In the genomic region with DNA sequence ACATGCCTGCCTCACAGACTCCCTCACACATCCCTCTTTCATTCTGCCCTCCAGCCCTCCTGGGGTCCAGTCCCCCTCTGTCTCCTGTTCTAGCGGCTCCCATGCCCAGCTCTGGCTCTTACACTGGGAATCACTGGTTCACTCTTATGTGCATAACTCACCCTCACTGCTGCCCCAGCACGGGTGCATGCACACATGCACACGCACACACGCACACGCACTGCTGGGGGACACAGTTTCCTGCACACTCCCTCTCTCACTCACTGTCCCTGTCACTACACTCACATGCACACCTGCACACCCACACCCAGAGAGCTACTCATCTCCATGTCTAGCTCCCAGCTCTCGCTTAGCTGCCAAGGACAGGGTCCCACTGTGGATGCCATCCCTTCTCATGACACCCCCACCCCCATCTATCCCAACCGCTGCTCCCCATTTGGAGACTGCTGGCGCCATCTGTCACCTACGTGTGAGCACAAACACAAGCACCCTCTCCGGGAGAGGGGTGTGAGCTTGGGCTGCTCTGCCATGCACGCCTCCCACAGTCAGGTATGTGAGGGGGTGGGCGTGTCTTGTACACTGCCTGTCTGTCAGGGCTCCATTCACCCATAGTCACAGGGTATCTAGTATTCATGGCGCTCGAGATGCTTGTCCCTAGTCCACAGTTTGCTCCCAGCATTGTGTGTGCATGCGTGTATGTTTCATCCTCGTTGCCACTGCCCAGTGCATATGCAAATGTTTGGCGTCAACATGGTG, we compare ENCODE assay signal across 23 cellular contexts. TPM values are rescaled to one million over a fixed set of nuclear protein-coding genes. Genes with fewer than 3 reads are reported as not detected.
DNase-seq lines count a peak whose midpoint lies in the region; TF ChIP-seq lines count a peak whose summit lies in the region.
"Had no signal": no experiment of that assay in that cellular context is flagged by ENCODE, and none has a peak within 500 bp of the region (broad histone marks: within the 10 kb centered on the region; RNA-seq: fewer than 3 reads in every experiment).

No MANE protein-coding gene starts in this region.

- H3K4me2 ChIP-seq in GM23248 (ENCODE audit: unreplicated experiment): no peak overlapping the region

- no peak overlapping the region for H3K27ac ChIP-seq in HEK293 (ENCODE audit: extremely low read depth, low read depth, low read length)
- no peak overlapping the region for H3K27ac ChIP-seq in GM23248
- H3K27ac ChIP-seq: 22Rv1 had no signal

- no peaks in the 10 kb centered on the region for H3K79me2 ChIP-seq in GM23248 (ENCODE audit: insufficient read depth)

- H3K36me3 Mint-ChIP-seq in brain (no peaks in the 10 kb centered on the region), nephron progenitor cell (ENCODE audit: low read depth) (no peaks in the 10 kb centered on the region)

- no peak for TF ChIP-seq CTCF in HEK293 (tag by site-specific recombination; IDR thresholded peaks at IDR 0.05)
- TF ChIP-seq CTCF in brain (conservative IDR thresholded peaks at IDR 0.05): no peak
- TF ChIP-seq CTCF in nephron progenitor cell (IDR thresholded peaks at IDR 0.05): no peak

- H3K4me1 Mint-ChIP-seq in brain (peaks cover 97% of the 10 kb centered on the region), nephron progenitor cell (peaks cover 86% of the 10 kb centered on the region)

- no peaks in the 10 kb centered on the region for H3F3A ChIP-seq in GM23248 (ENCODE audit: insufficient read depth)

- H4K20me1 ChIP-seq in GM23248 (ENCODE audit: insufficient read depth): no peaks in the 10 kb centered on the region

- peaks cover 4% of the 10 kb centered on the region for H3K27me3 Mint-ChIP-seq in brain
- peaks cover 70% of the 10 kb centered on the region for H3K27me3 Mint-ChIP-seq in nephron progenitor cell (ENCODE audit: low read depth, poor library complexity)

- WGBS in GM23248 (ENCODE audit: low coverage in 1 of 2, low lambda C conversion rate in 2 of 2, missing lambda C conversion rate in 2 of 2), 2 experiments: 77% methylated on average over 17 of the region's 17 CpGs

- H3K27ac Mint-ChIP-seq in brain (peak overlapping the region; percentile 56 to 91 (median 82)), nephron progenitor cell (no peak overlapping the region)

- CTCF ChIA-PET in HEK293 (lab: Yijun Ruan, JAX): interaction anchor here (0.6 to 9.5 kb wide), 4 partner anchors 14 to 114 kb away, joined by 3 to 150 read pairs (median 4); a partner anchor contains a TSS

- H3K9me3 Mint-ChIP-seq in brain (no peaks in the 10 kb centered on the region), nephron progenitor cell (no peaks in the 10 kb centered on the region)

- POLR2A ChIA-PET in HEK293 (lab: Yijun Ruan, JAX): interaction anchor here (1.0 to 2.4 kb wide), 2 partner anchors 11 to 18 kb away, joined by 3 to 8 read pairs; a partner anchor contains a TSS

- no peaks in the 10 kb centered on the region for H3K9me3 ChIP-seq in HEK293 (ENCODE audit: control insufficient read depth, insufficient read depth, low read depth, low read length)
- H3K9me3 ChIP-seq in GM23248 (ENCODE audit: low read depth): no peaks in the 10 kb centered on the region

- H3K27me3 ChIP-seq in GM23248 (replicated peaks; ENCODE audit: insufficient read depth): peaks cover 17% of the 10 kb centered on the region

- H3K4me3 ChIP-seq in HEK293 (ENCODE audit: low read depth, low read length) (no peak overlapping the region), GM23248 (no peak overlapping the region)

- no peaks in the 10 kb centered on the region for H3K9me2 ChIP-seq in GM23248 (ENCODE audit: insufficient read depth)

- peak; percentile 49 for DNase-seq in DMS 273 (lab: John Stamatoyannopoulos, UW; ENCODE audit: unreplicated experiment)
- DNase-seq in DMS 273 treated with DMSO at 0.1 percent for 48 hours (lab: John Stamatoyannopoulos, UW): no peak
- no peak for DNase-seq in nephron progenitor cell
- no peak for DNase-seq in NCI-H2196 treated with DMSO at 0.1 percent for 48 hours (lab: John Stamatoyannopoulos, UW; ENCODE audit: unreplicated experiment)
- no peak for DNase-seq in NCI-H2196 (lab: John Stamatoyannopoulos, UW; ENCODE audit: unreplicated experiment)
- DNase-seq in GM23248: no peak
- DNase-seq: C1 segment of cervical spinal cord; DMS153; EL; H7; IMR-90; Kasumi-1; MM.1S; NCI-H1092 treated with DMSO at 0.1 percent for 48 hours; NCI-H187; NCI-H2227 treated with DMSO at 0.1 percent for 48 hours; NK-92 treated with Interleukin-12 subunit alpha and Interleukin-12 subunit beta, amount 100 ng/mL, for 24 hours; RPMI8226; SIG-M5 had no signal

- peak overlapping the region in 4 of 5 experiments; percentile 5 to 65 (median 46) for H3K4me3 Mint-ChIP-seq in brain
- peak overlapping the region; percentile 12 for H3K4me3 Mint-ChIP-seq in nephron progenitor cell

- no peak overlapping the region for H3K9ac ChIP-seq in GM23248

- in situ Hi-C loops in GM23248 (cut with MboI): no loop called here

- H2AFZ ChIP-seq in GM23248: no peak overlapping the region

- H3K4me1 ChIP-seq in HEK293 (ENCODE audit: control insufficient read depth, insufficient read depth, low read length) (no peaks in the 10 kb centered on the region), GM23248 (ENCODE audit: insufficient read depth) (peaks cover 9% of the 10 kb centered on the region)

- no peaks in the 10 kb centered on the region for H3K36me3 ChIP-seq in HEK293 (ENCODE audit: control insufficient read depth in 2 of 2, insufficient read depth in 1 of 2, low read length in 2 of 2)
- no peaks in the 10 kb centered on the region for H3K36me3 ChIP-seq in GM23248 (ENCODE audit: low read depth)

TF ChIP-seq in HEK293, 187 proteins besides CTCF, POLR2A, EP300 and RAD21:
- TF ChIP-seq KLF9 (tag by site-specific recombination; IDR thresholded peaks at IDR 0.05; ENCODE audit: low read depth) (peak; percentile 45; the same call in 1 of the 2 replicates), ZNF785 (tag by site-specific recombination; IDR thresholded peaks at IDR 0.05) (no peak), BCL11B (tag by site-specific recombination; IDR thresholded peaks at IDR 0.05; ENCODE audit: low read depth) (no peak), ZNF366 (tag by site-specific recombination; conservative IDR thresholded peaks at IDR 0.05) (0 out of 2 replicates have a peak, but pooled peaks have one; percentile 15), ZNF521 (tag by site-specific recombination; IDR thresholded peaks at IDR 0.05) (no peak)

RNA-seq across cellular contexts. Expression of a gene that starts 1.8 kb away (rescaled TPM):
- polyA plus RNA-seq in brain (ENCODE audit: insufficient read depth, low read depth, low replicate concordance) (1.2 TPM), GM23248 (2016; fragmentation: Nextera tagmentation; extraction: Ambion mirVana) (not detected in 2 replicates)
- total RNA-seq in GM23248 (2014; rRNA removed; shearing (Covaris generic)): 0.13 and 0.43 TPM in 2 replicates
- total RNA-seq: HT1080, IMR-90 had no signal

RNA-seq across cellular contexts. Expression of a gene that starts 17.4 kb away (rescaled TPM):
- 22.0 TPM for polyA plus RNA-seq in brain (ENCODE audit: insufficient read depth, low read depth, low replicate concordance)
- 60.6 and 72.2 TPM in 2 replicates for total RNA-seq in GM23248 (2014; rRNA removed; shearing (Covaris generic))
- 64.4 and 65.6 TPM in 2 replicates for polyA plus RNA-seq in GM23248 (2016; fragmentation: Nextera tagmentation; extraction: Ambion mirVana)

RNA-seq across cellular contexts. Expression of a gene that starts 27.6 kb away (rescaled TPM):
- polyA plus RNA-seq in brain (ENCODE audit: insufficient read depth, low read depth, low replicate concordance) (41.6 TPM), GM23248 (2016; fragmentation: Nextera tagmentation; extraction: Ambion mirVana) (174 and 179 TPM in 2 replicates)
- total RNA-seq in GM23248 (2014; rRNA removed; shearing (Covaris generic)): 526 and 533 TPM in 2 replicates

RNA-seq across cellular contexts. Expression of a gene that starts 27.8 kb away (rescaled TPM):
- 23.1 TPM for polyA plus RNA-seq in brain (ENCODE audit: insufficient read depth, low read depth, low replicate concordance)
- total RNA-seq in GM23248 (2014; rRNA removed; shearing (Covaris generic)): 5.8 and 6.2 TPM in 2 replicates
- 1.7 and 2.2 TPM in 2 replicates for polyA plus RNA-seq in GM23248 (2016; fragmentation: Nextera tagmentation; extraction: Ambion mirVana)

RNA-seq across cellular contexts. Expression of a gene that starts 55.3 kb away (rescaled TPM):
- polyA plus RNA-seq in brain (ENCODE audit: insufficient read depth, low read depth, low replicate concordance): 91.4 TPM
- total RNA-seq in GM23248 (2014; rRNA removed; shearing (Covaris generic)): 68.7 and 84.9 TPM in 2 replicates
- polyA plus RNA-seq in GM23248 (2016; fragmentation: Nextera tagmentation; extraction: Ambion mirVana): 12.8 and 13.8 TPM in 2 replicates
